ENCODE assay signal across 14 cellular contexts in genomic region chr12:109492371-109492770, GRCh38.
"Had no signal": no experiment of that assay in that cellular context is flagged by ENCODE, and none has a peak within 500 bp of the region (broad histone marks: within the 10 kb centered on the region; RNA-seq: fewer than 3 reads in every experiment).

No MANE protein-coding gene starts in this region.

- DNase-seq: dermis blood vessel endothelial cell; effector memory CD4-positive, alpha-beta T cell; foreskin keratinocyte; kidney; left lung; mucosa of descending colon; naive B cell; pancreas; stimulated activated CD4-positive, alpha-beta T cell treated with anti-CD3 and anti-CD28 coated beads, Interleukin-2, amount 100 ng/mL, for 24 hours; stimulated activated CD4-positive, alpha-beta T cell treated with anti-CD3 and anti-CD28 coated beads, Interleukin-4, amount 100 ng/mL, for 24 hours; stimulated activated naive CD4-positive, alpha-beta T cell treated with Interleukin-2 at 50 U/mL for 16 hours; substantia nigra; testis; tibial artery had no signal
